8 cellular contexts compared by ENCODE assay signal in the genomic region with DNA sequence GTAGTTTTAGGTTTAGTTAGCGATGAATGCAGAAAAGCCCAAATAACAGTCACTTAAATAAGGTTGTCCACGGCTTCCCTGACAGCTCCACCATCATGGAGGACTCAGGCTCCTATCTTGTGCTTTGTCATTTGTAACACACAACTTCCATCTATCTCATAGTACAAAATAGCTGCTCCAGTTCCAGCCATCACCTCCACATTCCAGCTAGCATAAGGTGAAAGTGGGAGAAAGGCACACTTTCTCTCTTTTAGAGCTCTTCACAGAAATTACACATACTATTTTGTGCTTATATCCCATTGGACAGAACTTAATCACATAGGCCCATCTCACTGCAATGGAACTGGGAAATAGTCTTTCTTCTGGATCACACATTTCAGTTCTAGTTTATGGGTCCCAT.
"Had no signal": no experiment of that assay in that cellular context is flagged by ENCODE, and none has a peak within 500 bp of the region (broad histone marks: within the 10 kb centered on the region; RNA-seq: fewer than 3 reads in every experiment).

No MANE protein-coding gene starts in this region.

- H3K4me3 ChIP-seq: GM23338, HAP-1 had no signal

- H2AFZ ChIP-seq: GM23338 had no signal

- DNase-seq: H7, IMR-90, KBM-7 had no signal

- H3K4me3 Mint-ChIP-seq: GM23338 had no signal

- H3K36me3 ChIP-seq: HAP-1 had no signal

- H3K27ac ChIP-seq: KMS-11 had no signal

- H3K27ac Mint-ChIP-seq: GM23338 had no signal

- FAIRE-seq: HTR-8/SVneo had no signal

- ATAC-seq: GM23338, HCT116 had no signal

- H3K4me1 ChIP-seq: HAP-1 had no signal

- H3K9me3 ChIP-seq: HAP-1 had no signal

- H3K9ac ChIP-seq: KMS-11 had no signal

- H3K4me2 ChIP-seq: GM23338, KMS-11 had no signal
